20 cellular contexts compared by ENCODE assay signal in genomic region chr7:43983736-43984135, GRCh38. TPM values are rescaled to one million over a fixed set of nuclear protein-coding genes. Genes with fewer than 3 reads are reported as not detected.
"Had no signal": no experiment of that assay in that cellular context is flagged by ENCODE, and none has a peak within 500 bp of the region (broad histone marks: within the 10 kb centered on the region; RNA-seq: fewer than 3 reads in every experiment).

No MANE protein-coding gene starts in this region.

RNA-seq across cellular contexts. Expression of gene SPDYE1, which starts 14.0 kb away (rescaled TPM):
- total RNA-seq: esophagus mucosa, gastroesophageal sphincter, hepatocyte, kidney, left lobe of liver, liver, occipital lobe, psoas muscle, renal cortical epithelial cell, sigmoid colon, skeletal muscle tissue, stomach, subcutaneous adipose tissue, temporal lobe, thyroid gland, ureter, vagina had no signal
- polyA plus RNA-seq: heart left ventricle, lung, neural cell, psoas muscle, sigmoid colon, stomach had no signal
